34 cellular contexts compared by ENCODE assay signal in the genomic region with DNA sequence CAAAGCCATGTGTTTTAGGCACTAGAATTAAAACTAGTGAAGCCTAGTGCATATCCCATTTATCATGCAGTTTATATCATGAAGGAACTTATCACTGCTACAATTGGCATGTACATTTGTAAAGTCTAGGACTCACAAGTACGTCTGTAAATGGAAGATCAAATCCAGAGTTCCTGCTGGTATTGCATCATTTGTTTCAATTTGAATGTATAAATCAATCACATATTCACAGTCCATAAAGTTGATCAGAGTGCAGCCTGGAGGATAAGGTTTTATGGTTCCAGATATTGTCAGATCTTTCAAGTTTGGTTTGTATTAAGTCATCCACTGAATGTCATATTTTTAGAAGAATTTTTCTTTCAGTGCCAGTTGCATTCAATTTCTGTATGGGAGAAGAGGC.
"Had no signal": no experiment of that assay in that cellular context is flagged by ENCODE, and none has a peak within 500 bp of the region (broad histone marks: within the 10 kb centered on the region; RNA-seq: fewer than 3 reads in every experiment).

No MANE protein-coding gene starts in this region.

- FAIRE-seq: RCC 7860, TTC549 had no signal

- H3K9me3 Mint-ChIP-seq: activated CD4-positive, alpha-beta T cell treated with anti-CD3 and anti-CD28 coated beads, Interleukin-2, amount 10 ng/mL, durations not matched to agents 7 days and 5 days; activated naive CD4-positive, alpha-beta T cell treated with anti-CD3 and anti-CD28 coated beads, Interleukin-2, amount 50 U/mL, for 24 hours; activated naive CD8-positive, alpha-beta T cell treated with anti-CD3 and anti-CD28 coated beads, Interleukin-2, amount 10 ng/mL, durations not matched to agents 7 days and 5 days; activated T-cell treated with anti-CD3 and anti-CD28 coated beads, Interleukin-2, amount 50 U/mL, for 24 hours; activated T-helper 2 cell treated with anti-CD3 and anti-CD28 coated beads, Interferon-gamma antibody, Interleukin-2, Interleukin-4, amounts not matched to agents 10 μg/mL and 5 μg/mL and 100 μg/mL, durations not matched to agents 14 hours and 24 hours and 36 hours; central memory CD8-positive, alpha-beta T cell; T-helper 2 cell treated with Interferon-gamma antibody and Interleukin-4, amounts not matched to agents 5 μg/mL and 100 μg/mL, for 36 hours; WTC11 had no signal

- H3K4me3 ChIP-seq: ascending aorta, cardiac muscle cell had no signal

- DNase-seq: activated CD4-positive, alpha-beta T cell treated with anti-CD3 and anti-CD28 coated beads for 36 hours; activated CD4-positive, alpha-beta T cell treated with anti-CD3 and anti-CD28 coated beads, Interleukin-2, amount 10 ng/mL, durations not matched to agents 7 days and 5 days; activated CD4-positive, alpha-beta T cell treated with anti-CD3 and anti-CD28 coated beads, Interleukin-2, amount 50 U/mL, for 48 hours; activated CD8-positive, alpha-beta T cell treated with anti-CD3 and anti-CD28 coated beads, Interleukin-2, amount 10 ng/mL, durations not matched to agents 7 days and 5 days; activated gamma-delta T cell; activated naive CD4-positive, alpha-beta T cell treated with Interleukin-2 at 50 U/mL for 16 hours; activated naive CD8-positive, alpha-beta T cell treated with anti-CD3 and anti-CD28 coated beads, Interleukin-2, amount 10 ng/mL, durations not matched to agents 7 days and 5 days; activated T-cell treated with anti-CD3 and anti-CD28 coated beads, Interleukin-2, amount 50 U/mL, for 24 hours; amygdala; NCI-H1092 treated with DMSO at 0.1 percent for 48 hours; NCI-H1417; NCI-H146; NCI-H187; NCI-H2029 treated with DMSO at 0.1 percent for 48 hours; NCI-H2107; NCI-H2171; NCI-H510A; NCI-H526; NCI-H748 treated with DMSO at 0.1 percent for 48 hours; NK-92 treated with Interleukin-12 subunit alpha and Interleukin-12 subunit beta, amount 100 ng/mL, for 24 hours; PC-3; SIG-M5 had no signal

- H3K27ac Mint-ChIP-seq: activated CD4-positive, alpha-beta T cell treated with anti-CD3 and anti-CD28 coated beads for 36 hours; activated CD4-positive, alpha-beta T cell treated with anti-CD3 and anti-CD28 coated beads, Interleukin-2, amount 10 ng/mL, durations not matched to agents 7 days and 5 days; activated CD8-positive, alpha-beta T cell treated with anti-CD3 and anti-CD28 coated beads, Interleukin-2, amount 10 ng/mL, durations not matched to agents 7 days and 5 days; activated naive CD4-positive, alpha-beta T cell treated with anti-CD3 and anti-CD28 coated beads, Interleukin-2, amount 50 U/mL, for 24 hours; activated naive CD8-positive, alpha-beta T cell treated with anti-CD3 and anti-CD28 coated beads, Interleukin-2, amount 10 ng/mL, durations not matched to agents 7 days and 5 days; activated T-cell treated with anti-CD3 and anti-CD28 coated beads, Interleukin-2, amount 50 U/mL, for 24 hours; activated T-helper 2 cell treated with anti-CD3 and anti-CD28 coated beads, Interferon-gamma antibody, Interleukin-2, Interleukin-4, amounts not matched to agents 10 μg/mL and 5 μg/mL and 100 μg/mL, durations not matched to agents 14 hours and 24 hours and 36 hours; T-helper 2 cell treated with Interferon-gamma antibody and Interleukin-4, amounts not matched to agents 5 μg/mL and 100 μg/mL, for 36 hours; WTC11 had no signal

- H3K27me3 ChIP-seq: ascending aorta, cardiac muscle cell had no signal

- H3K27ac ChIP-seq: ascending aorta, cardiac muscle cell, RWPE1 had no signal

- H3K36me3 ChIP-seq: ascending aorta, cardiac muscle cell had no signal

- H3K9me3 ChIP-seq: ascending aorta had no signal

- H3K36me3 Mint-ChIP-seq: activated naive CD4-positive, alpha-beta T cell treated with anti-CD3 and anti-CD28 coated beads, Interleukin-2, amount 50 U/mL, for 24 hours; activated naive CD8-positive, alpha-beta T cell treated with anti-CD3 and anti-CD28 coated beads, Interleukin-2, amount 10 ng/mL, durations not matched to agents 7 days and 5 days; WTC11 had no signal

- H3K4me1 Mint-ChIP-seq: activated CD4-positive, alpha-beta T cell treated with anti-CD3 and anti-CD28 coated beads for 36 hours; activated naive CD4-positive, alpha-beta T cell treated with anti-CD3 and anti-CD28 coated beads, Interleukin-2, amount 50 U/mL, for 24 hours; central memory CD8-positive, alpha-beta T cell; WTC11 had no signal

- H3K4me3 Mint-ChIP-seq: activated CD4-positive, alpha-beta T cell treated with anti-CD3 and anti-CD28 coated beads for 36 hours; activated CD4-positive, alpha-beta T cell treated with anti-CD3 and anti-CD28 coated beads, Interleukin-2, amount 10 ng/mL, durations not matched to agents 7 days and 5 days; activated CD8-positive, alpha-beta T cell treated with anti-CD3 and anti-CD28 coated beads, Interleukin-2, amount 10 ng/mL, durations not matched to agents 7 days and 5 days; activated naive CD4-positive, alpha-beta T cell treated with anti-CD3 and anti-CD28 coated beads, Interleukin-2, amount 50 U/mL, for 24 hours; activated naive CD8-positive, alpha-beta T cell treated with anti-CD3 and anti-CD28 coated beads, Interleukin-2, amount 10 ng/mL, durations not matched to agents 7 days and 5 days; activated T-cell treated with anti-CD3 and anti-CD28 coated beads, Interleukin-2, amount 50 U/mL, for 24 hours; central memory CD8-positive, alpha-beta T cell; T-helper 2 cell treated with Interferon-gamma antibody and Interleukin-4, amounts not matched to agents 5 μg/mL and 100 μg/mL, for 36 hours; WTC11 had no signal

- ATAC-seq: activated CD4-positive, alpha-beta T cell treated with anti-CD3 and anti-CD28 coated beads for 36 hours; activated CD4-positive, CD25-positive, alpha-beta regulatory T cell treated with anti-CD3 and anti-CD28 coated beads, Interleukin-2, amount 50 U/mL, for 24 hours; activated CD8-positive, alpha-beta T cell treated with anti-CD3 and anti-CD28 coated beads, Interleukin-2, amount 10 ng/mL, durations not matched to agents 7 days and 5 days; PC-3; Right ventricle myocardium inferior; WTC11 had no signal
